Comparison of ENCODE assay signal across 1 cellular context in the genomic region with DNA sequence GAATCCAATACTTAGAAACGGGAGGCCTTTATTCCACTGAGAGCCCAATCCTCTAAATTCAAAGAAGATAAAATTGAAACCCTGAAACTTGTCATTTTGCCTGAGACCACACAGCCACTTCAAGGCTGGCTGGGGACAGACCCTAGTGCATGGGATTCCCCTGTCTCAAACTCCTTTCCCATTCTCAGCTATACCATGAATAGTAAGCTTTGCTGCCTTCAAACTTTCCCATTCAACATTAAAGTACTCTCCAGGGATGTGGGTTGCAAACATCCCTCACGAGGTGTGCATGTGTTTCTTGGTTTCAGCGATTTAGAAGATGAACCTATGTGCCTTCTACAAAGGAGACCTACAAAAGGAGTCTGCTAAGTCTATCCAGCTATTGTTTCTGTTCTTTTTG.
TF ChIP-seq lines count a peak whose summit lies in the region.

No MANE protein-coding gene starts in this region.

TF ChIP-seq in H1, 55 proteins besides CTCF, POLR2A, EP300 and RAD21:
- TF ChIP-seq KDM5A (IDR thresholded peaks at IDR 0.05; ENCODE audit: low read length): no peak
- no peak for TF ChIP-seq CHD1 (IDR thresholded peaks at IDR 0.05; ENCODE audit: low read depth, low read length)
- TF ChIP-seq JUN (IDR thresholded peaks at IDR 0.05; ENCODE audit: low read depth, low read length): no peak
- no peak for TF ChIP-seq KDM1A (IDR thresholded peaks at IDR 0.05; ENCODE audit: borderline replicate concordance, low read length)
- TF ChIP-seq CHD2 (IDR thresholded peaks at IDR 0.05; ENCODE audit: low read length): no peak
- TF ChIP-seq HDAC6 (IDR thresholded peaks at IDR 0.05; ENCODE audit: low read depth, low read length): no peak
- no peak for TF ChIP-seq EGR1 (IDR thresholded peaks at IDR 0.05; ENCODE audit: borderline replicate concordance, low read depth, low read length)
